Comparison of ENCODE assay signal across 30 cellular contexts in genomic region chr1:91718877-91719276, GRCh38.
"Had no signal": no experiment of that assay in that cellular context is flagged by ENCODE, and none has a peak within 500 bp of the region (broad histone marks: within the 10 kb centered on the region; RNA-seq: fewer than 3 reads in every experiment).

No MANE protein-coding gene starts in this region.

- H3K27ac Mint-ChIP-seq: activated CD4-positive, alpha-beta memory T cell treated with anti-CD3 and anti-CD28 coated beads, Interleukin-2, amount 10 ng/mL, durations not matched to agents 7 days and 5 days; activated CD4-positive, alpha-beta T cell treated with anti-CD3 and anti-CD28 coated beads for 36 hours; activated naive CD4-positive, alpha-beta T cell treated with anti-CD3 and anti-CD28 coated beads for 36 hours; activated naive CD8-positive, alpha-beta T cell; activated T-helper 17 cell treated with anti-CD3 and anti-CD28 coated beads, Interleukin-2, amount 50 U/mL, for 72 hours; T-cell had no signal

- H3K4me3 Mint-ChIP-seq: activated CD4-positive, alpha-beta memory T cell treated with anti-CD3 and anti-CD28 coated beads, Interleukin-2, amount 10 ng/mL, durations not matched to agents 7 days and 5 days; activated CD4-positive, alpha-beta T cell treated with anti-CD3 and anti-CD28 coated beads for 36 hours; activated naive CD4-positive, alpha-beta T cell treated with anti-CD3 and anti-CD28 coated beads for 36 hours; activated naive CD8-positive, alpha-beta T cell; activated T-helper 17 cell treated with anti-CD3 and anti-CD28 coated beads, Interleukin-2, amount 50 U/mL, for 72 hours; T-cell had no signal

- H3K4me1 Mint-ChIP-seq: activated CD4-positive, alpha-beta memory T cell treated with anti-CD3 and anti-CD28 coated beads, Interleukin-2, amount 10 ng/mL, durations not matched to agents 7 days and 5 days had no signal

- H3K4me3 ChIP-seq: K562, SK-N-MC had no signal

- H3K27ac ChIP-seq: brain microvascular endothelial cell, SK-N-MC, WERI-Rb-1 had no signal

- DNase-seq: activated CD4-positive, alpha-beta memory T cell treated with anti-CD3 and anti-CD28 coated beads, Interleukin-2, amount 10 ng/mL, durations not matched to agents 7 days and 5 days; activated CD4-positive, alpha-beta T cell treated with anti-CD3 and anti-CD28 coated beads for 36 hours; activated CD4-positive, alpha-beta T cell treated with anti-CD3 and anti-CD28 coated beads, Interleukin-2, amount 50 U/mL, for 1 hour; activated gamma-delta T cell; activated naive CD4-positive, alpha-beta T cell treated with anti-CD3 and anti-CD28 coated beads for 36 hours; activated T-cell treated with anti-CD3 and anti-CD28 coated beads for 4 hours; activated T-cell treated with anti-CD3 and anti-CD28 coated beads, Interleukin-2, amount 50 U/mL, for 48 hours; amygdala; brain microvascular endothelial cell; Karpas-422; NCI-H1092; NCI-H1417; NCI-H2029; NCI-H2107; NCI-H2171 treated with DMSO at 0.1 percent for 48 hours; NCI-H345; NCI-H510A; NCI-H69; NK-92 treated with Interleukin-12 subunit alpha and Interleukin-12 subunit beta, amount 100 ng/mL, for 24 hours; OCI-M1; RPMI8226; T-cell; T-helper 2 cell; WERI-Rb-1 had no signal

- H3K36me3 ChIP-seq: brain microvascular endothelial cell, WERI-Rb-1 had no signal

- H3K27me3 ChIP-seq: brain microvascular endothelial cell had no signal

- ATAC-seq: activated CD4-positive, alpha-beta T cell treated with anti-CD3 and anti-CD28 coated beads for 36 hours; activated T-helper 17 cell treated with anti-CD3 and anti-CD28 coated beads, Interleukin-2, amount 50 U/mL, for 72 hours; K562; Panc1; Right ventricle myocardium inferior; T-cell had no signal

- H3K9me3 Mint-ChIP-seq: activated CD4-positive, alpha-beta memory T cell treated with anti-CD3 and anti-CD28 coated beads, Interleukin-2, amount 10 ng/mL, durations not matched to agents 7 days and 5 days; activated naive CD4-positive, alpha-beta T cell treated with anti-CD3 and anti-CD28 coated beads for 36 hours; activated T-helper 17 cell treated with anti-CD3 and anti-CD28 coated beads, Interleukin-2, amount 50 U/mL, for 72 hours; T-cell had no signal
